In the genomic region with DNA sequence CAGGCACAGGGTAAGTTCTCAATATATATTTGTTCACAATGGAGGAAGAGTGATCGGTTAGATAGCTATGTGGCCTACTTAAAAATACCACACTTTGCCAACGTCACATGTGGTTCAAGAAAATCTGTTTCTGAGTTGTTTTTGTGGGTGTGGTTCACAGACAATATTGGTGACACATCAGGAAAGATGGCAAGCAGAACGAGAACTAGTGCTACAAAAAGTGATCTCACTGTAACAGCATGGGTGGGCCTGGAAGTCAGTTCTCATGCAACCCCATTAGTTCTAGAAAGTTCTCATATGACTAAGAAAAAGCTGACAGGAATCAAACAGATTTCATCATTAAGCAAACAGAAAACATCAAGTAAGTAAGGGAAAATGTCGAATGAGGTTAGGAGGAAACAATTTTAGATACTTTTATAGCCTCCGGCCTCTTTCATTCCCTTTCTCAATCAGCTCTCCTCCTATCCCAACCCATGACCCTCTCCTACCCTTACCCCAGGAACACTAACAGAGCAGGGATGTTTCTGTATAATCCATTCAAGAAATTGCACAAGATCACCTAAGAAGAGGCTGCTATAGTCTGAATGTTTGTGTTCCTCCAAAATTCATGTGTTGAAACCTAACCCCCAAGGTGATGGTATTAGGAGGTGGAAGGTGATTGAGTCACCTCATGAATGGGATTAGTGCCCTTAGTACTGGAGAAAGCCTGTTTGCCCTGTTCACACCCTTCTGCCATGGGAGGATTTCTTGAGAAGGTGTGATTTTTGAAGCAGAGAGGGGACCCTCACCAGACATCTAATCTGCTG, we compare ENCODE assay signal across 1 cellular context.
TF ChIP-seq lines count a peak whose summit lies in the region.

No MANE protein-coding gene starts in this region.

TF ChIP-seq in HCT116, 20 proteins besides CTCF, POLR2A, EP300 and RAD21 (continued from another document):
- TF ChIP-seq YY1 (IDR thresholded peaks at IDR 0.05; ENCODE audit: extremely low read depth, insufficient replicate concordance, low read depth, low read length): no peak
- no peak for TF ChIP-seq SIN3A (IDR thresholded peaks at IDR 0.05; ENCODE audit: low read depth)
- TF ChIP-seq, protein P1, sequence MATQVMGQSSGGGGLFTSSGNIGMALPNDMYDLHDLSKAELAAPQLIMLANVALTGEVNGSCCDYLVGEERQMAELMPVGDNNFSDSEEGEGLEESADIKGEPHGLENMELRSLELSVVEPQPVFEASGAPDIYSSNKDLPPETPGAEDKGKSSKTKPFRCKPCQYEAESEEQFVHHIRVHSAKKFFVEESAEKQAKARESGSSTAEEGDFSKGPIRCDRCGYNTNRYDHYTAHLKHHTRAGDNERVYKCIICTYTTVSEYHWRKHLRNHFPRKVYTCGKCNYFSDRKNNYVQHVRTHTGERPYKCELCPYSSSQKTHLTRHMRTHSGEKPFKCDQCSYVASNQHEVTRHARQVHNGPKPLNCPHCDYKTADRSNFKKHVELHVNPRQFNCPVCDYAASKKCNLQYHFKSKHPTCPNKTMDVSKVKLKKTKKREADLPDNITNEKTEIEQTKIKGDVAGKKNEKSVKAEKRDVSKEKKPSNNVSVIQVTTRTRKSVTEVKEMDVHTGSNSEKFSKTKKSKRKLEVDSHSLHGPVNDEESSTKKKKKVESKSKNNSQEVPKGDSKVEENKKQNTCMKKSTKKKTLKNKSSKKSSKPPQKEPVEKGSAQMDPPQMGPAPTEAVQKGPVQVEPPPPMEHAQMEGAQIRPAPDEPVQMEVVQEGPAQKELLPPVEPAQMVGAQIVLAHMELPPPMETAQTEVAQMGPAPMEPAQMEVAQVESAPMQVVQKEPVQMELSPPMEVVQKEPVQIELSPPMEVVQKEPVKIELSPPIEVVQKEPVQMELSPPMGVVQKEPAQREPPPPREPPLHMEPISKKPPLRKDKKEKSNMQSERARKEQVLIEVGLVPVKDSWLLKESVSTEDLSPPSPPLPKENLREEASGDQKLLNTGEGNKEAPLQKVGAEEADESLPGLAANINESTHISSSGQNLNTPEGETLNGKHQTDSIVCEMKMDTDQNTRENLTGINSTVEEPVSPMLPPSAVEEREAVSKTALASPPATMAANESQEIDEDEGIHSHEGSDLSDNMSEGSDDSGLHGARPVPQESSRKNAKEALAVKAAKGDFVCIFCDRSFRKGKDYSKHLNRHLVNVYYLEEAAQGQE (IDR thresholded peaks at IDR 0.05; ENCODE audit: low read depth): no peak
- peak; percentile 67; the same call in 1 of the 2 replicates for TF ChIP-seq SP1 (IDR thresholded peaks at IDR 0.05; ENCODE audit: low read depth)
- TF ChIP-seq ZFX (IDR thresholded peaks at IDR 0.05): no peak
- 0 out of 2 replicates have a peak, but pooled peaks have one; percentile 17 for TF ChIP-seq EGR1 (IDR thresholded peaks at IDR 0.05; ENCODE audit: low read depth)
- no peak for TF ChIP-seq SRF (IDR thresholded peaks at IDR 0.05; ENCODE audit: low read depth)
- peak; percentile 67 for TF ChIP-seq CBX3 (IDR thresholded peaks at IDR 0.05; ENCODE audit: low read depth)
- TF ChIP-seq, protein P2, sequence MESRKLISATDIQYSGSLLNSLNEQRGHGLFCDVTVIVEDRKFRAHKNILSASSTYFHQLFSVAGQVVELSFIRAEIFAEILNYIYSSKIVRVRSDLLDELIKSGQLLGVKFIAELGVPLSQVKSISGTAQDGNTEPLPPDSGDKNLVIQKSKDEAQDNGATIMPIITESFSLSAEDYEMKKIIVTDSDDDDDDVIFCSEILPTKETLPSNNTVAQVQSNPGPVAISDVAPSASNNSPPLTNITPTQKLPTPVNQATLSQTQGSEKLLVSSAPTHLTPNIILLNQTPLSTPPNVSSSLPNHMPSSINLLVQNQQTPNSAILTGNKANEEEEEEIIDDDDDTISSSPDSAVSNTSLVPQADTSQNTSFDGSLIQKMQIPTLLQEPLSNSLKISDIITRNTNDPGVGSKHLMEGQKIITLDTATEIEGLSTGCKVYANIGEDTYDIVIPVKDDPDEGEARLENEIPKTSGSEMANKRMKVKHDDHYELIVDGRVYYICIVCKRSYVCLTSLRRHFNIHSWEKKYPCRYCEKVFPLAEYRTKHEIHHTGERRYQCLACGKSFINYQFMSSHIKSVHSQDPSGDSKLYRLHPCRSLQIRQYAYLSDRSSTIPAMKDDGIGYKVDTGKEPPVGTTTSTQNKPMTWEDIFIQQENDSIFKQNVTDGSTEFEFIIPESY (IDR thresholded peaks at IDR 0.05; ENCODE audit: extremely low read depth, insufficient replicate concordance, low read length): no peak
